ENCODE assay signal across 24 cellular contexts in genomic region chr1:185464788-185465187, GRCh38.
A peak's percentile ranks its signal among the peaks of the same experiment; 100 is the strongest.
DNase-seq lines count a peak whose midpoint lies in the region; ATAC-seq, FAIRE-seq and TF ChIP-seq lines count a peak whose summit lies in the region.
"Had no signal": no experiment of that assay in that cellular context is flagged by ENCODE, and none has a peak within 500 bp of the region (broad histone marks: within the 10 kb centered on the region; RNA-seq: fewer than 3 reads in every experiment).

No MANE protein-coding gene starts in this region.

- POLR2A ChIA-PET in HEK293 (lab: Yijun Ruan, JAX) (no interaction called here), K562 (lab: Yijun Ruan, JAX) (interaction anchor here (0.9 kb wide), 1 partner anchor 9 kb away, joined by 4 read pairs; no protein-coding TSS in a partner anchor), HEK293T (lab: Yijun Ruan, JAX) (no interaction called here)

- no peak overlapping the region for H3K4me3 Mint-ChIP-seq in mesothelial cell of epicardium
- H3K4me3 Mint-ChIP-seq: CD8-positive, alpha-beta memory T cell had no signal

- H3K27me3 Mint-ChIP-seq in mesothelial cell of epicardium (ENCODE audit: low read depth): no peaks in the 10 kb centered on the region
- H3K27me3 Mint-ChIP-seq: CD8-positive, alpha-beta memory T cell had no signal

- BruUV-seq in K562 (replicated peaks; lab: Mats Ljungman, UMichigan): no TSS peak

- TF ChIP-seq RAD21 in K562 (CRISPR knock-in tag; conservative IDR thresholded peaks at IDR 0.05 in 1 of 2, IDR thresholded peaks at IDR 0.05 in 1 of 2): no peak

- TF ChIP-seq CTCF in HEK293 (tag by site-specific recombination; IDR thresholded peaks at IDR 0.05) (no peak), K562 (IDR thresholded peaks at IDR 0.05 in 2 of 3, conservative IDR thresholded peaks at IDR 0.05 in 1 of 3; ENCODE audit: insufficient read depth in 2 of 3, low read depth in 1 of 3, low read length in 3 of 3) (no peak), mesothelial cell of epicardium (IDR thresholded peaks at IDR 0.05; ENCODE audit: unreplicated experiment) (no peak), body of pancreas (IDR thresholded peaks at IDR 0.05) (no peak)

- H3K79me2 ChIP-seq in K562 (ENCODE audit: control insufficient read depth, insufficient read depth, low read length): no peaks in the 10 kb centered on the region

- peak; percentile 65 for DNase-seq in OCI-M1 (lab: John Stamatoyannopoulos, UW)
- DNase-seq in K562 (ENCODE audit: extremely low read depth in 1 of 4, low spot score in 3 of 4): no peak
- no peak for DNase-seq in mesothelial cell of epicardium (ENCODE audit: low spot score in 2 of 2, unreplicated experiment in 2 of 2)
- no peak for DNase-seq in body of pancreas
- no peak for DNase-seq in HEK293T (ENCODE audit: extremely low spot score)
- DNase-seq in NCI-H1417 treated with DMSO at 0.1 percent for 48 hours (lab: John Stamatoyannopoulos, UW): no peak
- DNase-seq: C1 segment of cervical spinal cord; CD8-positive, alpha-beta memory T cell; DMS53; EL; GM23248; MG63; NCI-H1092; NCI-H2081 treated with DMSO at 0.1 percent for 48 hours; NCI-H345; NCI-H524 treated with DMSO at 0.1 percent for 48 hours; PC-3 had no signal

- in situ Hi-C loops in K562 (cut with MboI): no loop called here

- ATAC-seq in K562: no peak
- no peak for ATAC-seq in body of pancreas
- ATAC-seq in HG03565 (IDR thresholded peaks at IDR 0.05; ENCODE audit: unreplicated experiment): no peak
- ATAC-seq: GM12878, HCT116, HepG2, PC-3 had no signal

- H3K4me3 ChIP-seq in HEK293 (ENCODE audit: low read depth, low read length) (no peak overlapping the region), K562 (no peak overlapping the region), body of pancreas (no peak overlapping the region)
- H3K4me3 ChIP-seq: GM12878, GM23248, MG63 had no signal

- H3K27ac Mint-ChIP-seq in mesothelial cell of epicardium: peak overlapping the region; percentile 7
- H3K27ac Mint-ChIP-seq: CD8-positive, alpha-beta memory T cell had no signal

- peaks cover 0 to 4% of the 10 kb centered on the region in 2 experiments; a peak in 1 of 5 replicates for H3K27me3 ChIP-seq in K562 (ENCODE audit: control insufficient read depth in 2 of 2, insufficient read depth in 2 of 2, low read length in 2 of 2)
- no peaks in the 10 kb centered on the region for H3K27me3 ChIP-seq in body of pancreas
- H3K27me3 ChIP-seq: MG63 had no signal

- CTCF ChIA-PET in HEK293 (lab: Yijun Ruan, JAX) (interaction anchor here (1.0 kb wide), 2 partner anchors 9 to 131 kb away, joined by 4 to 6 read pairs; no protein-coding TSS in a partner anchor), K562 (lab: Yijun Ruan, JAX; ENCODE audit: low intra/inter-chr PET ratio) (no interaction called here), HEK293T (lab: Yijun Ruan, JAX) (no interaction called here)

- intact Hi-C loops in K562 (cut with micrococcal nuclease): loop anchor here (5.0 kb wide), 1 partner anchor 147 kb away; the partner anchor contains the start of gene IVNS1ABP
- intact Hi-C loops in body of pancreas (cut with DNase I): no loop called here

- H3K4me2 ChIP-seq in K562 (ENCODE audit: insufficient read depth, low read length): no peak overlapping the region
- H3K4me2 ChIP-seq: KMS-11 had no signal

- H3K9me3 ChIP-seq in HEK293 (ENCODE audit: control insufficient read depth, insufficient read depth, low read depth, low read length): no peaks in the 10 kb centered on the region
- H3K9me3 ChIP-seq in K562 (replicated peaks; ENCODE audit: control insufficient read depth, insufficient read depth, low read depth, low read length): no peaks in the 10 kb centered on the region
- H3K9me3 ChIP-seq in body of pancreas: no peaks in the 10 kb centered on the region
- H3K9me3 ChIP-seq: MG63 had no signal

- TF ChIP-seq EP300 in K562 (IDR thresholded peaks at IDR 0.05; ENCODE audit: low read length): no peak

- no peak overlapping the region for H3K9ac ChIP-seq in K562 (ENCODE audit: insufficient read depth in 1 of 2, low read depth in 2 of 2, low read length in 2 of 2)
- H3K9ac ChIP-seq: GM23248, KMS-11 had no signal

- no peaks in the 10 kb centered on the region for H4K20me1 ChIP-seq in K562 (replicated peaks; ENCODE audit: control insufficient read depth, insufficient read depth, low read length)

- WGBS in K562 (ENCODE audit: insufficient coverage, low coverage, missing lambda C conversion rate): 1% methylated on average over 4 of the region's 4 CpGs
- WGBS in body of pancreas, 2 donors: 56 to 61% methylated on average over 4 of the region's 4 CpGs

- H3K36me3 Mint-ChIP-seq in mesothelial cell of epicardium: no peaks in the 10 kb centered on the region

- peaks cover 37% of the 10 kb centered on the region for H3K4me1 Mint-ChIP-seq in mesothelial cell of epicardium

- H3K4me1 ChIP-seq in HEK293 (ENCODE audit: control insufficient read depth, insufficient read depth, low read length) (no peaks in the 10 kb centered on the region), K562 (replicated peaks in 1 of 2; ENCODE audit: control insufficient read depth in 2 of 2, insufficient read depth in 2 of 2, low read length in 2 of 2) (peaks cover 0 to 8% of the 10 kb centered on the region in 2 experiments; a peak in 2 of 5 replicates), body of pancreas (no peaks in the 10 kb centered on the region)

- H2AFZ ChIP-seq in K562 (ENCODE audit: low read depth, low read length): no peak overlapping the region
- H2AFZ ChIP-seq: GM23248 had no signal

- H3K27ac ChIP-seq in HEK293 (ENCODE audit: extremely low read depth, low read depth, low read length) (no peak overlapping the region), K562 (ENCODE audit: extremely low read depth, low read depth, low read length) (no peak overlapping the region), body of pancreas (no peak overlapping the region)
- H3K27ac ChIP-seq: GM23248, KMS-11 had no signal

- no peaks in the 10 kb centered on the region for H3K9me1 ChIP-seq in K562 (ENCODE audit: control insufficient read depth, insufficient read depth, low read length)

- peaks cover 7% of the 10 kb centered on the region for H3K9me3 Mint-ChIP-seq in mesothelial cell of epicardium
- H3K9me3 Mint-ChIP-seq: CD8-positive, alpha-beta memory T cell had no signal

- H3K36me3 ChIP-seq in HEK293 (ENCODE audit: control insufficient read depth in 2 of 2, insufficient read depth in 1 of 2, low read length in 2 of 2) (no peaks in the 10 kb centered on the region), K562 (ENCODE audit: control insufficient read depth, insufficient read depth, low read length) (no peaks in the 10 kb centered on the region), body of pancreas (replicated peaks in 1 of 2; ENCODE audit: insufficient read depth in 1 of 2, low read depth in 2 of 2) (no peaks in the 10 kb centered on the region)
- H3K36me3 ChIP-seq: MG63 had no signal

- TF ChIP-seq POLR2A in K562 (conservative IDR thresholded peaks at IDR 0.05) (no peak), body of pancreas (IDR thresholded peaks at IDR 0.05) (no peak)

- FAIRE-seq in K562 (lab: Jason Lieb, UNC): no peak
- FAIRE-seq: GM12878, GM19239, HepG2 had no signal

TF ChIP-seq in HEK293, 187 proteins besides CTCF, POLR2A, EP300 and RAD21 (continues in another document):
- TF ChIP-seq, protein P1, sequence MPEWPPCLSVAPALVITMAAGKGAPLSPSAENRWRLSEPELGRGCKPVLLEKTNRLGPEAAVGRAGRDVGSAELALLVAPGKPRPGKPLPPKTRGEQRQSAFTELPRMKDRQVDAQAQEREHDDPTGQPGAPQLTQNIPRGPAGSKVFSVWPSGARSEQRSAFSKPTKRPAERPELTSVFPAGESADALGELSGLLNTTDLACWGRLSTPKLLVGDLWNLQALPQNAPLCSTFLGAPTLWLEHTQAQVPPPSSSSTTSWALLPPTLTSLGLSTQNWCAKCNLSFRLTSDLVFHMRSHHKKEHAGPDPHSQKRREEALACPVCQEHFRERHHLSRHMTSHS (tag by site-specific recombination; IDR thresholded peaks at IDR 0.05): no peak
- no peak for TF ChIP-seq ZNF366 (tag by site-specific recombination; conservative IDR thresholded peaks at IDR 0.05)

TF ChIP-seq in K562, 482 proteins besides CTCF, POLR2A, EP300 and RAD21:
- TF ChIP-seq SETDB1 (IDR thresholded peaks at IDR 0.05; ENCODE audit: low read length) (no peak), ZNF830 (CRISPR knock-in tag; IDR thresholded peaks at IDR 0.05) (0 out of 2 replicates have a peak, but pooled peaks have one; percentile 13), FOXK2 (conservative IDR thresholded peaks at IDR 0.05 in 1 of 2, IDR thresholded peaks at IDR 0.05 in 1 of 2; ENCODE audit: low read depth in 2 of 2) (no peak)

TF ChIP-seq in HEK293T, 16 proteins besides CTCF, POLR2A, EP300 and RAD21:
- TF ChIP-seq FOXM1 (IDR thresholded peaks at IDR 0.05; ENCODE audit: borderline replicate concordance) (no peak), SP1 (IDR thresholded peaks at IDR 0.05) (no peak), SUZ12 (IDR thresholded peaks at IDR 0.05) (no peak), BHLHE40 (IDR thresholded peaks at IDR 0.05; ENCODE audit: borderline replicate concordance) (no peak), FOXK2 (IDR thresholded peaks at IDR 0.05) (no peak), ARNT (IDR thresholded peaks at IDR 0.05) (no peak), CTBP1 (IDR thresholded peaks at IDR 0.05; ENCODE audit: borderline replicate concordance) (no peak), LEF1 (IDR thresholded peaks at IDR 0.05; ENCODE audit: borderline replicate concordance) (no peak), ZNF384 (IDR thresholded peaks at IDR 0.05) (no peak), L3MBTL2 (conservative IDR thresholded peaks at IDR 0.05) (no peak), TARDBP (IDR thresholded peaks at IDR 0.05) (no peak), HDGF (IDR thresholded peaks at IDR 0.05; ENCODE audit: borderline replicate concordance) (no peak), PKNOX1 (IDR thresholded peaks at IDR 0.05) (no peak), NFRKB (IDR thresholded peaks at IDR 0.05) (no peak)

Comparison
In these comparisons a context has a peak if more than half of its experiments do, and no peak if none do; other contexts are left out.
1. Of the 44 proteins assayed by ChIP-seq in both K562 and HEK293: peak only in K562: ZNF830; only in HEK293: TCF7L2 and TRIM28; in both: none; in neither: 41.